Comparison of ENCODE assay signal across 8 cellular contexts in genomic region chr2:55050133-55050994, GRCh38. TPM values are rescaled to one million over a fixed set of nuclear protein-coding genes. Genes with fewer than 3 reads are reported as not detected.
DNase-seq lines count a peak whose midpoint lies in the region; ATAC-seq and TF ChIP-seq lines count a peak whose summit lies in the region.

Gene RTN4, minus strand, starts transcription at chr2:55050451. Its CDS starts 151 bp downstream, at chr2:55050300.

- peaks cover 55% of the 10 kb centered on the region for H3K4me1 Mint-ChIP-seq in nephron progenitor cell
- peaks cover 51% of the 10 kb centered on the region for H3K4me1 Mint-ChIP-seq in stimulated activated naive CD8-positive, alpha-beta T cell treated with anti-CD3 and anti-CD28 coated beads, Interleukin-15, amount 100 ng/mL, for 72 hours

- no peaks in the 10 kb centered on the region for H3K9me3 Mint-ChIP-seq in nephron progenitor cell
- no peaks in the 10 kb centered on the region for H3K9me3 Mint-ChIP-seq in stimulated activated naive CD8-positive, alpha-beta T cell treated with anti-CD3 and anti-CD28 coated beads, Interleukin-15, amount 100 ng/mL, for 72 hours

- no peaks in the 10 kb centered on the region for H3K9me2 ChIP-seq in MM.1S (replicated peaks; ENCODE audit: insufficient read depth, low read length)

- peaks cover 2% of the 10 kb centered on the region for H3K36me3 Mint-ChIP-seq in nephron progenitor cell (ENCODE audit: low read depth)

- H3K4me3 ChIP-seq in HAP-1 (peak within 1 kb of the TSS; percentile 76), MM.1S (ENCODE audit: low read length) (peak within 1 kb of the TSS; percentile 77)

- peaks cover 41% of the 10 kb centered on the region for H3K79me2 ChIP-seq in MM.1S (ENCODE audit: low read length)

- DNase-seq in G401 (ENCODE audit: low spot score) (peak; percentile 99), HAP-1 (ENCODE audit: low spot score in 2 of 2) (peak; percentile 99), MM.1S (peak; percentile 99), SIG-M5 (lab: John Stamatoyannopoulos, UW) (peak; percentile 97), activated gamma-delta T cell (lab: John Stamatoyannopoulos, UW) (peak; percentile 94), fibroblast of the conjunctiva (ENCODE audit: low read depth) (peak; percentile 99), nephron progenitor cell (peak; percentile 97)
- DNase-seq in stimulated activated naive CD8-positive, alpha-beta T cell treated with anti-CD3 and anti-CD28 coated beads, Interleukin-15, amount 100 ng/mL, for 72 hours = peak; percentile 99 to 100

- peak within 1 kb of the TSS; percentile 83 for H2AFZ ChIP-seq in MM.1S (ENCODE audit: low read length)

- peak within 1 kb of the TSS; percentile 99 for H3K27ac Mint-ChIP-seq in nephron progenitor cell
- peak within 1 kb of the TSS; percentile 97 to 99 for H3K27ac Mint-ChIP-seq in stimulated activated naive CD8-positive, alpha-beta T cell treated with anti-CD3 and anti-CD28 coated beads, Interleukin-15, amount 100 ng/mL, for 72 hours

- no peaks in the 10 kb centered on the region for H4K20me1 ChIP-seq in MM.1S (ENCODE audit: insufficient read depth, low read length)

- peak; percentile 92 for ATAC-seq in stimulated activated naive CD8-positive, alpha-beta T cell treated with anti-CD3 and anti-CD28 coated beads, Interleukin-15, amount 100 ng/mL, for 72 hours

- in situ Hi-C loops in G401 (cut with HindIII; ENCODE audit: low sequenced_read_pairs) = no loop called here
- in situ Hi-C loops in HAP-1 (cut with MboI; ENCODE audit: low sequenced_read_pairs) = no loop called here

- H3K27me3 Mint-ChIP-seq in nephron progenitor cell (ENCODE audit: low read depth, poor library complexity) = no peaks in the 10 kb centered on the region
- H3K27me3 Mint-ChIP-seq in stimulated activated naive CD8-positive, alpha-beta T cell treated with anti-CD3 and anti-CD28 coated beads, Interleukin-15, amount 100 ng/mL, for 72 hours = no peaks in the 10 kb centered on the region

- H3K4me1 ChIP-seq in HAP-1 (peaks cover 23% of the 10 kb centered on the region), MM.1S (ENCODE audit: low read length) (peaks cover 30% of the 10 kb centered on the region)

- peak within 1 kb of the TSS; percentile 80 for H3K4me2 ChIP-seq in MM.1S (ENCODE audit: low read depth, low read length)

- peak within 1 kb of the TSS; percentile 68 for H3K9ac ChIP-seq in MM.1S (ENCODE audit: low read length)

- peak within 1 kb of the TSS; percentile 100 for H3K4me3 Mint-ChIP-seq in nephron progenitor cell
- H3K4me3 Mint-ChIP-seq in stimulated activated naive CD8-positive, alpha-beta T cell treated with anti-CD3 and anti-CD28 coated beads, Interleukin-15, amount 100 ng/mL, for 72 hours = peak within 1 kb of the TSS; percentile 82 to 97

- TF ChIP-seq CTCF in MM.1S (IDR thresholded peaks at IDR 0.05; ENCODE audit: low read length) = no peak
- TF ChIP-seq CTCF in nephron progenitor cell (IDR thresholded peaks at IDR 0.05) = no peak

- no peaks in the 10 kb centered on the region for H3K27me3 ChIP-seq in HAP-1 (ENCODE audit: low read depth)
- no peaks in the 10 kb centered on the region for H3K27me3 ChIP-seq in MM.1S (replicated peaks; ENCODE audit: insufficient read depth, low read length)

- H3K9me3 ChIP-seq in HAP-1 (no peaks in the 10 kb centered on the region), MM.1S (replicated peaks; ENCODE audit: insufficient read depth, low read length) (no peaks in the 10 kb centered on the region)

- peaks cover 44% of the 10 kb centered on the region for H3F3A ChIP-seq in MM.1S (ENCODE audit: insufficient read depth, low read length)

- H3K36me3 ChIP-seq in HAP-1 (replicated peaks) (no peaks in the 10 kb centered on the region; the same call in 1 of the 2 replicates), MM.1S (replicated peaks; ENCODE audit: insufficient read depth, low read length) (no peaks in the 10 kb centered on the region)

- H3K27ac ChIP-seq in MM.1S (ENCODE audit: low read length) = peak within 1 kb of the TSS; percentile 74

RNA-seq across cellular contexts. Expression of gene RTN4, which starts in this region (rescaled TPM):
- 80.7 and 110 TPM in 2 replicates for total RNA-seq in G401 (2014; rRNA removed; shearing (Covaris generic))

Comparison
In these comparisons a context has a peak if more than half of its experiments do, and no peak if none do; other contexts are left out.
1. Peak in every context shown above with its lines: DNase-seq, ATAC-seq, H3K4me3 ChIP-seq and H3K27ac ChIP-seq.